ENCODE assay signal across 14 cellular contexts in genomic region chr2:190477563-190478454, GRCh38. TPM values are rescaled to one million over a fixed set of nuclear protein-coding genes. Genes with fewer than 3 reads are reported as not detected.
A peak's percentile ranks its signal among the peaks of the same experiment; 100 is the strongest.
DNase-seq lines count a peak whose midpoint lies in the region; ATAC-seq, FAIRE-seq and TF ChIP-seq lines count a peak whose summit lies in the region.
"Had no signal": no experiment of that assay in that cellular context is flagged by ENCODE, and none has a peak within 500 bp of the region (broad histone marks: within the 10 kb centered on the region; RNA-seq: fewer than 3 reads in every experiment).

No MANE protein-coding gene starts in this region.

- peak; percentile 57 for DNase-seq in DMS153 (lab: John Stamatoyannopoulos, UW)
- DNase-seq in OCI-M1 (lab: John Stamatoyannopoulos, UW): peak; percentile 38
- peak; percentile 92 for DNase-seq in globus pallidus (ENCODE audit: low spot score)
- no peak for DNase-seq in omental fat pad (ENCODE audit: low spot score)
- DNase-seq in GM12891 (ENCODE audit: insufficient read length, low spot score): no peak
- DNase-seq in NCI-H1048 (lab: John Stamatoyannopoulos, UW): no peak
- no peak for DNase-seq in NCI-H1694 (lab: John Stamatoyannopoulos, UW)
- no peak for DNase-seq in HPDE6-E6E7 (ENCODE audit: extremely low spot score)
- DNase-seq: Caco-2; NCI-H1694 treated with DMSO at 0.1 percent for 48 hours; stimulated activated CD4-positive, alpha-beta T cell treated with anti-CD3 and anti-CD28 coated beads, Interleukin-4, amount 100 ng/mL, for 4 hours had no signal

- peak; percentile 44 for ATAC-seq in omental fat pad (ENCODE audit: low FRiP score)

- FAIRE-seq in GM12891 (lab: Jason Lieb, UNC): no peak
- FAIRE-seq: astrocyte, keratinocyte, TTC549 had no signal

- no peak for TF ChIP-seq CTCF in omental fat pad (IDR thresholded peaks at IDR 0.05)

- no peak for TF ChIP-seq POLR2A in GM12891 (IDR thresholded peaks at IDR 0.05; ENCODE audit: low read depth, low read length)

TF ChIP-seq in GM12891, 5 proteins besides CTCF, POLR2A, EP300 and RAD21:
- TF ChIP-seq PAX5 (IDR thresholded peaks at IDR 0.05; ENCODE audit: insufficient read depth, low read length, severe bottlenecking) (no peak), POU2F2 (IDR thresholded peaks at IDR 0.05; ENCODE audit: low read depth, low read length) (no peak), POLR2AphosphoS5 (IDR thresholded peaks at IDR 0.05; ENCODE audit: low read depth, low read length) (no peak), TAF1 (IDR thresholded peaks at IDR 0.05; ENCODE audit: low read depth, low read length) (no peak), SPI1 (IDR thresholded peaks at IDR 0.05; ENCODE audit: low read depth, low read length) (no peak)

RNA-seq across cellular contexts. Expression of gene NEMP2, which starts 56.7 kb away (rescaled TPM):
- 10 to 100 TPM in 1 of 4 donors, 1 to 10 TPM in 3; 2.6 to 10.5 (median 5.3) TPM for total RNA-seq in omental fat pad
- 4.1 TPM for polyA plus RNA-seq in GM12891 (2012; ENCODE audit: low read depth, missing spikeins)

Comparison
In these comparisons a context has a peak if more than half of its experiments do, and no peak if none do; other contexts are left out.
1. DNase-seq: peak in DMS153 (single experiment), OCI-M1 (single experiment) and globus pallidus (single experiment); none in omental fat pad (single experiment), GM12891 (single experiment), NCI-H1048 (single experiment), NCI-H1694 (single experiment) and HPDE6-E6E7 (single experiment).